Comparison of ENCODE assay signal across 21 cellular contexts in genomic region chr14:77859934-77860570, GRCh38.
"Had no signal": no experiment of that assay in that cellular context is flagged by ENCODE, and none has a peak within 500 bp of the region (broad histone marks: within the 10 kb centered on the region; RNA-seq: fewer than 3 reads in every experiment).

No MANE protein-coding gene starts in this region.

- H3K4me3 ChIP-seq: ascending aorta, breast epithelium, gastrocnemius medialis, heart left ventricle, lower lobe of right lung, right atrium auricular region, skin epidermis, suprapubic skin, upper lobe of right lung had no signal

- H3K36me3 ChIP-seq: ascending aorta, breast epithelium, gastrocnemius medialis, lower lobe of right lung, right atrium auricular region, suprapubic skin, upper lobe of right lung had no signal

- H3K4me1 Mint-ChIP-seq: activated CD8-positive, alpha-beta memory T cell treated with anti-CD3 and anti-CD28 coated beads, Interleukin-2, amount 10 ng/mL, durations not matched to agents 7 days and 5 days; activated naive CD4-positive, alpha-beta T cell treated with anti-CD3 and anti-CD28 coated beads, Interleukin-2, amount 10 ng/mL, durations not matched to agents 7 days and 5 days; endodermal cell; nephron had no signal

- H3K4me3 Mint-ChIP-seq: activated CD4-positive, alpha-beta memory T cell treated with anti-CD3 and anti-CD28 coated beads for 36 hours; activated CD8-positive, alpha-beta memory T cell treated with anti-CD3 and anti-CD28 coated beads, Interleukin-2, amount 10 ng/mL, durations not matched to agents 7 days and 5 days; activated naive CD4-positive, alpha-beta T cell treated with anti-CD3 and anti-CD28 coated beads, Interleukin-2, amount 10 ng/mL, durations not matched to agents 7 days and 5 days; endodermal cell; nephron had no signal

- H3K4me1 ChIP-seq: ascending aorta, breast epithelium, lower lobe of right lung, right atrium auricular region, suprapubic skin, upper lobe of right lung had no signal

- H3K27me3 Mint-ChIP-seq: activated CD4-positive, alpha-beta memory T cell treated with anti-CD3 and anti-CD28 coated beads for 36 hours; activated CD8-positive, alpha-beta memory T cell treated with anti-CD3 and anti-CD28 coated beads, Interleukin-2, amount 10 ng/mL, durations not matched to agents 7 days and 5 days; activated naive CD4-positive, alpha-beta T cell treated with anti-CD3 and anti-CD28 coated beads, Interleukin-2, amount 10 ng/mL, durations not matched to agents 7 days and 5 days; progenitor cell of endocrine pancreas had no signal

- ATAC-seq: activated CD8-positive, alpha-beta memory T cell treated with anti-CD3 and anti-CD28 coated beads, Interleukin-2, amount 10 ng/mL, durations not matched to agents 7 days and 5 days; gastrocnemius medialis; heart left ventricle; lower lobe of right lung; stimulated activated naive CD8-positive, alpha-beta T cell treated with anti-CD3 and anti-CD28 coated beads, Interleukin-15, Interleukin-2, amounts not matched to agents 100 U/mL and 50 U/mL, for 24 hours; upper lobe of right lung had no signal

- H3K27me3 ChIP-seq: ascending aorta, breast epithelium, gastrocnemius medialis, heart left ventricle, right atrium auricular region, suprapubic skin, upper lobe of right lung had no signal

- H3K27ac Mint-ChIP-seq: activated CD4-positive, alpha-beta memory T cell treated with anti-CD3 and anti-CD28 coated beads for 36 hours; activated CD8-positive, alpha-beta memory T cell treated with anti-CD3 and anti-CD28 coated beads, Interleukin-2, amount 10 ng/mL, durations not matched to agents 7 days and 5 days; activated naive CD4-positive, alpha-beta T cell treated with anti-CD3 and anti-CD28 coated beads, Interleukin-2, amount 10 ng/mL, durations not matched to agents 7 days and 5 days; activated T-helper 2 cell treated with anti-CD3 and anti-CD28 coated beads, Interferon-gamma antibody, Interleukin-2, Interleukin-4, amounts not matched to agents 10 μg/mL and 5 μg/mL and 100 μg/mL, durations not matched to agents 14 hours and 24 hours and 36 hours; endodermal cell; nephron; progenitor cell of endocrine pancreas had no signal

- H3K9me3 ChIP-seq: ascending aorta, breast epithelium, gastrocnemius medialis, heart left ventricle, lower lobe of right lung, right atrium auricular region, suprapubic skin, upper lobe of right lung had no signal

- H3K9me3 Mint-ChIP-seq: activated CD4-positive, alpha-beta memory T cell treated with anti-CD3 and anti-CD28 coated beads for 36 hours; activated naive CD4-positive, alpha-beta T cell treated with anti-CD3 and anti-CD28 coated beads, Interleukin-2, amount 10 ng/mL, durations not matched to agents 7 days and 5 days; activated T-helper 2 cell treated with anti-CD3 and anti-CD28 coated beads, Interferon-gamma antibody, Interleukin-2, Interleukin-4, amounts not matched to agents 10 μg/mL and 5 μg/mL and 100 μg/mL, durations not matched to agents 14 hours and 24 hours and 36 hours had no signal

- DNase-seq: activated CD4-positive, alpha-beta memory T cell treated with anti-CD3 and anti-CD28 coated beads for 36 hours; activated CD8-positive, alpha-beta memory T cell treated with anti-CD3 and anti-CD28 coated beads, Interleukin-2, amount 10 ng/mL, durations not matched to agents 7 days and 5 days; activated naive CD4-positive, alpha-beta T cell treated with anti-CD3 and anti-CD28 coated beads, Interleukin-2, amount 10 ng/mL, durations not matched to agents 7 days and 5 days; activated T-cell treated with anti-CD3 and anti-CD28 coated beads, Interleukin-2, amount 50 U/mL, for 1 hour; endodermal cell; gastrocnemius medialis; lower lobe of right lung; occipital lobe; stimulated activated CD4-positive, alpha-beta T cell treated with anti-CD3 and anti-CD28 coated beads, Interleukin-4, amount 100 ng/mL, for 24 hours; stimulated activated CD8-positive, alpha-beta memory T cell treated with anti-CD3 and anti-CD28 coated beads, Interleukin-4, amount 100 ng/mL, for 48 hours; stimulated activated naive CD8-positive, alpha-beta T cell treated with anti-CD3 and anti-CD28 coated beads, Interleukin-15, Interleukin-2, amounts not matched to agents 100 U/mL and 50 U/mL, for 24 hours; upper lobe of right lung had no signal

- H3K36me3 Mint-ChIP-seq: activated CD4-positive, alpha-beta memory T cell treated with anti-CD3 and anti-CD28 coated beads for 36 hours; activated CD8-positive, alpha-beta memory T cell treated with anti-CD3 and anti-CD28 coated beads, Interleukin-2, amount 10 ng/mL, durations not matched to agents 7 days and 5 days; activated naive CD4-positive, alpha-beta T cell treated with anti-CD3 and anti-CD28 coated beads, Interleukin-2, amount 10 ng/mL, durations not matched to agents 7 days and 5 days had no signal
